6 cellular contexts compared by ENCODE assay signal in genomic region chr12:120466560-120467315, GRCh38.
DNase-seq lines count a peak whose midpoint lies in the region; ATAC-seq and TF ChIP-seq lines count a peak whose summit lies in the region.

No MANE protein-coding gene starts in this region.

- ATAC-seq in GM18858 (IDR thresholded peaks at IDR 0.05; ENCODE audit: unreplicated experiment) = no peak
- no peak for ATAC-seq in HG03108 (IDR thresholded peaks at IDR 0.05; ENCODE audit: unreplicated experiment)

- DNase-seq in HL-60 (ENCODE audit: low read depth in 1 of 2, low spot score in 1 of 2) (peak in 1 of 2 experiments; percentile 62), SK-N-MC (ENCODE audit: low read depth, low spot score) (no peak)
- DNase-seq in effector CD8-positive, alpha-beta T cell (lab: John Stamatoyannopoulos, UW) = peak; percentile 8
- DNase-seq in stimulated activated CD4-positive, alpha-beta T cell treated with anti-CD3 and anti-CD28 coated beads, Interleukin-1b, Interleukin-23, amount 100 ng/mL, for 48 hours = peak; percentile 40

- peaks cover 61% of the 10 kb centered on the region for H3K36me3 ChIP-seq in SK-N-MC (ENCODE audit: insufficient read depth, low read length)

- H3K27ac ChIP-seq in HL-60 (replicated peaks) (no peak overlapping the region), SK-N-MC (0 out of 2 replicates have a peak overlapping the region, but pooled peaks have one; percentile 17)

- peak; percentile 33 for TF ChIP-seq CTCF in HL-60 (IDR thresholded peaks at IDR 0.05; ENCODE audit: insufficient read depth, low read length)

- no peak overlapping the region for H3K4me3 ChIP-seq in HL-60 (replicated peaks; ENCODE audit: insufficient read depth, low read length)
- H3K4me3 ChIP-seq in SK-N-MC = no peak overlapping the region

- H3K27me3 ChIP-seq in HL-60 (ENCODE audit: insufficient read depth, poor library complexity, severe bottlenecking) = no peaks in the 10 kb centered on the region

- no peak overlapping the region for H3K9ac ChIP-seq in SK-N-MC (ENCODE audit: insufficient read length)

- H3K9me3 ChIP-seq in SK-N-MC (ENCODE audit: low read depth, low read length) = no peaks in the 10 kb centered on the region
